ENCODE assay signal across 22 cellular contexts in genomic region chr10:57743711-57744110, GRCh38.
"Had no signal": no experiment of that assay in that cellular context is flagged by ENCODE, and none has a peak within 500 bp of the region (broad histone marks: within the 10 kb centered on the region; RNA-seq: fewer than 3 reads in every experiment).

No MANE protein-coding gene starts in this region.

- H3K36me3 ChIP-seq: MG63 had no signal

- ATAC-seq: Panc1, PC-3, T-cell had no signal

- DNase-seq: Karpas-422; KG1; MG63; NCI-H1092; NCI-H1105 treated with DMSO at 0.1 percent for 48 hours; NCI-H1417 treated with DMSO at 0.1 percent for 48 hours; NCI-H146; NCI-H1694 treated with DMSO at 0.1 percent for 48 hours; NCI-H1930; NCI-H2171; NCI-H226; NCI-H524; NCI-H526 treated with DMSO at 0.1 percent for 48 hours; NCI-H748 treated with DMSO at 0.1 percent for 48 hours; NK-92 treated with Interleukin-12 subunit alpha and Interleukin-12 subunit beta, amount 100 ng/mL, for 24 hours; PC-3; SHP77; SK-N-SH; SW 1271; T-cell had no signal

- H3K4me3 ChIP-seq: MG63 had no signal

- H3K9me3 ChIP-seq: MG63, SK-N-SH had no signal

- H3K27me3 ChIP-seq: MG63 had no signal

- H3K27ac ChIP-seq: RWPE1 had no signal
